Comparison of ENCODE assay signal across 16 cellular contexts in the genomic region with DNA sequence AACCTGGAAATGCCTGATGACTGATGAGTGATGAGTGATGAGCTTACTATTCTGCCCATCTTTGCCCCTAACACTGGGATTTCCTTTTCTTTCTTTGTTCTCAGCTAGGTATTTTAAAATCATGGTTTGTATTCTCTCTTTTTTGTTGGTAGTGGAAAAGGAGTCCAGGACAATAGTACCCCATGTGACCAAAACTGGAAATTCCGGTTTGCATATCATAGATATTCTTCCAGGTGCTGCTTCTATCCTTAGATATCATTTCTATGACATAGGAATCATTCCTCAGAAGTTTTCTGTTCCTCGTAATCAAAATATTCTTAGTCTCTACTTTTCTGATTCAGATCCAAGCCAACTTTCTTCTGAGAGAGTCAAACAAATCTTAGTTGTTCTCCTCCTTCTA.
DNase-seq lines count a peak whose midpoint lies in the region; ATAC-seq, FAIRE-seq and TF ChIP-seq lines count a peak whose summit lies in the region.
"Had no signal": no experiment of that assay in that cellular context is flagged by ENCODE, and none has a peak within 500 bp of the region (broad histone marks: within the 10 kb centered on the region; RNA-seq: fewer than 3 reads in every experiment).

No MANE protein-coding gene starts in this region.

- no peaks in the 10 kb centered on the region for H3K36me3 ChIP-seq in body of pancreas (replicated peaks in 1 of 2; ENCODE audit: insufficient read depth in 1 of 2, low read depth in 2 of 2)
- no peaks in the 10 kb centered on the region for H3K36me3 ChIP-seq in trophoblast cell (ENCODE audit: control insufficient read depth in 1 of 2, insufficient read depth in 2 of 2, low read length in 2 of 2)
- no peaks in the 10 kb centered on the region for H3K36me3 ChIP-seq in left ventricle myocardium inferior
- H3K36me3 ChIP-seq: BLaER1 treated with 17β-estradiol and CSF1 and Interleukin-3, amounts not matched to agents 10 nM and 100 nM; SJCRH30 had no signal

- TF ChIP-seq POLR2A in body of pancreas (IDR thresholded peaks at IDR 0.05): no peak

- H3K14ac ChIP-seq in trophoblast cell (ENCODE audit: low read length): no peak overlapping the region

- DNase-seq in GM19239 (ENCODE audit: insufficient read length, low spot score) (no peak), NCI-H1048 (lab: John Stamatoyannopoulos, UW) (peak; percentile 8), body of pancreas (no peak), trophoblast cell (peak; percentile 36 to 90), SW480 (ENCODE audit: low spot score) (no peak), left ventricle myocardium inferior (no peak)
- DNase-seq: CD8-positive, alpha-beta memory T cell; GOT3; NCI-H1417 treated with DMSO at 0.1 percent for 48 hours; NCI-H1930; PC-9; SJCRH30 had no signal

- no peak overlapping the region for H3K23ac ChIP-seq in trophoblast cell (ENCODE audit: low read length)

- intact Hi-C loops in body of pancreas (cut with DNase I) (no loop called here), left ventricle myocardium inferior (cut with micrococcal nuclease) (no loop called here)

- H3K4me2 ChIP-seq in trophoblast cell (ENCODE audit: low read length): no peak overlapping the region
- H3K4me2 ChIP-seq: BLaER1 treated with 17β-estradiol and CSF1 and Interleukin-3, amounts not matched to agents 10 nM and 100 nM; KMS-11; PC-9 had no signal

- H2AFZ ChIP-seq in trophoblast cell (ENCODE audit: insufficient read depth, low read length, poor library complexity): no peak overlapping the region
- H2AFZ ChIP-seq: PC-9 had no signal

- no peak overlapping the region for H2BK5ac ChIP-seq in trophoblast cell (ENCODE audit: low read depth, low read length, poor library complexity)

- H3K4me1 ChIP-seq in body of pancreas: no peaks in the 10 kb centered on the region
- no peaks in the 10 kb centered on the region for H3K4me1 ChIP-seq in trophoblast cell (ENCODE audit: control insufficient read depth in 1 of 2, insufficient read depth in 2 of 2, low read length in 2 of 2)
- H3K4me1 ChIP-seq in left ventricle myocardium inferior: no peaks in the 10 kb centered on the region
- H3K4me1 ChIP-seq: BLaER1 treated with 17β-estradiol and CSF1 and Interleukin-3, amounts not matched to agents 10 nM and 100 nM; SJCRH30 had no signal

- H3K79me2 ChIP-seq in trophoblast cell (ENCODE audit: control insufficient read depth, insufficient read depth, low read length, poor library complexity): no peaks in the 10 kb centered on the region

- ATAC-seq in body of pancreas (peak; percentile 53), GM18909 (IDR thresholded peaks at IDR 0.05; ENCODE audit: poor library complexity, unreplicated experiment) (no peak)

- peak; percentile 33 for FAIRE-seq in GM19239 (lab: Jason Lieb, UNC)
- FAIRE-seq: G401.6 had no signal

- WGBS in body of pancreas, 2 donors: 23 to 29% methylated on average over 2 of the region's 2 CpGs
- no CpG with 5 or more reads among the region's 2 CpGs for WGBS in trophoblast cell (ENCODE audit: extremely low coverage, insufficient coverage, insufficient read length)

- H3K18ac ChIP-seq in trophoblast cell (ENCODE audit: low read length): no peak overlapping the region

- no peak overlapping the region for H2AK5ac ChIP-seq in trophoblast cell (ENCODE audit: low read length)

- H3K4me3 ChIP-seq in body of pancreas (no peak overlapping the region), trophoblast cell (ENCODE audit: low read depth, low read length) (no peak overlapping the region), left ventricle myocardium inferior (no peak overlapping the region)
- H3K4me3 ChIP-seq: BLaER1 treated with 17β-estradiol and CSF1 and Interleukin-3, amounts not matched to agents 10 nM and 100 nM; PC-9; SJCRH30 had no signal

- no peak overlapping the region for H3K9ac ChIP-seq in trophoblast cell (ENCODE audit: low read length)
- H3K9ac ChIP-seq: BLaER1 treated with 17β-estradiol and CSF1 and Interleukin-3, amounts not matched to agents 10 nM and 100 nM; KMS-11 had no signal

- H3K79me1 ChIP-seq in trophoblast cell (ENCODE audit: low read length): no peaks in the 10 kb centered on the region

- no peak overlapping the region for H4K8ac ChIP-seq in trophoblast cell (ENCODE audit: low read depth, low read length)

- no peak overlapping the region for H3K4ac ChIP-seq in trophoblast cell (ENCODE audit: low read depth, low read length)

- TF ChIP-seq CTCF in body of pancreas (IDR thresholded peaks at IDR 0.05): no peak
- no peak for TF ChIP-seq CTCF in left ventricle myocardium inferior (IDR thresholded peaks at IDR 0.05; ENCODE audit: borderline replicate concordance)

- H3K9me3 ChIP-seq in body of pancreas (no peaks in the 10 kb centered on the region), trophoblast cell (ENCODE audit: insufficient read depth, low read depth, low read length) (no peaks in the 10 kb centered on the region), left ventricle myocardium inferior (replicated peaks) (no peaks in the 10 kb centered on the region)
- H3K9me3 ChIP-seq: BLaER1 treated with 17β-estradiol and CSF1 and Interleukin-3, amounts not matched to agents 10 nM and 100 nM; SJCRH30 had no signal

- H4K91ac ChIP-seq in trophoblast cell (ENCODE audit: low read depth, low read length): no peak overlapping the region

- H3K27ac ChIP-seq in body of pancreas (no peak overlapping the region), trophoblast cell (ENCODE audit: low read depth, low read length) (no peak overlapping the region), left ventricle myocardium inferior (replicated peaks) (no peak overlapping the region)
- H3K27ac ChIP-seq: BLaER1 treated with 17β-estradiol and CSF1 and Interleukin-3, amounts not matched to agents 10 nM and 100 nM; KMS-11; PC-9; SJCRH30 had no signal

- H4K12ac ChIP-seq in trophoblast cell (ENCODE audit: low read depth, low read length): no peak overlapping the region

- H2BK120ac ChIP-seq in trophoblast cell (ENCODE audit: insufficient read depth, low read length, poor library complexity): no peak overlapping the region

- H3K27me3 ChIP-seq in body of pancreas (no peaks in the 10 kb centered on the region), trophoblast cell (ENCODE audit: insufficient read depth, low read length) (no peaks in the 10 kb centered on the region), left ventricle myocardium inferior (ENCODE audit: low read depth) (no peaks in the 10 kb centered on the region)
- H3K27me3 ChIP-seq: BLaER1 treated with 17β-estradiol and CSF1 and Interleukin-3, amounts not matched to agents 10 nM and 100 nM; SJCRH30 had no signal

- H2BK12ac ChIP-seq in trophoblast cell (ENCODE audit: low read length): no peak overlapping the region

Comparison
In these comparisons a context has a peak if more than half of its experiments do, and no peak if none do; other contexts are left out.
1. DNase-seq: peak in NCI-H1048 (single experiment) and trophoblast cell (2 of 2); none in GM19239 (single experiment), body of pancreas (0 of 4), SW480 (single experiment) and left ventricle myocardium inferior (single experiment).